In genomic region chr22:24894998-24895397, GRCh38 we compare ENCODE assay signal across 8 cellular contexts. TPM values are rescaled to one million over a fixed set of nuclear protein-coding genes. Genes with fewer than 3 reads are reported as not detected.
DNase-seq lines count a peak whose midpoint lies in the region; ATAC-seq, FAIRE-seq and TF ChIP-seq lines count a peak whose summit lies in the region.

No MANE protein-coding gene starts in this region.

- no peaks in the 10 kb centered on the region for H3K27me3 ChIP-seq in GM23248 (replicated peaks; ENCODE audit: insufficient read depth)
- H3K27me3 ChIP-seq in cardiac muscle cell = no peaks in the 10 kb centered on the region
- no peaks in the 10 kb centered on the region for H3K27me3 ChIP-seq in sigmoid colon

- no peaks in the 10 kb centered on the region for H3K79me2 ChIP-seq in GM23248 (ENCODE audit: insufficient read depth)

- H3K4me2 ChIP-seq in GM23248 (ENCODE audit: unreplicated experiment) = peak overlapping the region; percentile 11

- H3K9ac ChIP-seq in GM23248 = no peak overlapping the region

- ATAC-seq in GM19324 (IDR thresholded peaks at IDR 0.05; ENCODE audit: low FRiP score, unreplicated experiment) = no peak

- TF ChIP-seq POLR2A in sigmoid colon (IDR thresholded peaks at IDR 0.05) = no peak

- H3K4me1 ChIP-seq in GM23248 (ENCODE audit: insufficient read depth) (peaks cover 13% of the 10 kb centered on the region), cardiac muscle cell (ENCODE audit: low read depth) (peaks cover 4% of the 10 kb centered on the region), sigmoid colon (peaks cover 0 to 18% (median 17%) of the 10 kb centered on the region in 4 donors)

- no peak overlapping the region for H2AFZ ChIP-seq in GM23248

- no peaks in the 10 kb centered on the region for H3K9me2 ChIP-seq in GM23248 (ENCODE audit: insufficient read depth)

- DNase-seq in GM23248 (peak; percentile 56), RWPE1 (ENCODE audit: low spot score) (peak; percentile 56), cardiac muscle cell (ENCODE audit: low read depth in 1 of 2, low spot score in 1 of 2) (peak; percentile 21 to 92), sigmoid colon (peak; percentile 88), DMS79 treated with DMSO at 0.1 percent for 48 hours (lab: John Stamatoyannopoulos, UW) (no peak), frontal cortex (ENCODE audit: low spot score in 2 of 2) (no peak)
- no peak for DNase-seq in stimulated activated naive CD4-positive, alpha-beta T cell (lab: John Stamatoyannopoulos, UW)

- peaks cover 11% of the 10 kb centered on the region; the same call in 1 of the 2 replicates for H3F3A ChIP-seq in GM23248 (ENCODE audit: insufficient read depth)

- H3K27ac ChIP-seq in GM23248 (peak overlapping the region; percentile 62), RWPE1 (peak overlapping the region; percentile 95), cardiac muscle cell (no peak overlapping the region), sigmoid colon (peak overlapping the region; percentile 72 to 84 (median 80))

- H4K20me1 ChIP-seq in GM23248 (ENCODE audit: insufficient read depth) = no peaks in the 10 kb centered on the region

- no peak for TF ChIP-seq EP300 in sigmoid colon (IDR thresholded peaks at IDR 0.05)

- 0 out of 2 replicates have a peak overlapping the region, but pooled peaks have one; percentile 5 for H3K4me3 ChIP-seq in GM23248
- H3K4me3 ChIP-seq in cardiac muscle cell = no peak overlapping the region
- H3K4me3 ChIP-seq in sigmoid colon = no peak overlapping the region

- no peaks in the 10 kb centered on the region for H3K9me3 ChIP-seq in GM23248 (ENCODE audit: low read depth)
- H3K9me3 ChIP-seq in cardiac muscle cell (ENCODE audit: low read depth) = no peaks in the 10 kb centered on the region
- H3K9me3 ChIP-seq in sigmoid colon = no peaks in the 10 kb centered on the region

- no peaks in the 10 kb centered on the region for H3K36me3 ChIP-seq in GM23248 (ENCODE audit: low read depth)
- H3K36me3 ChIP-seq in cardiac muscle cell = no peaks in the 10 kb centered on the region
- peaks cover 0 to 5% (median 0%) of the 10 kb centered on the region in 4 donors for H3K36me3 ChIP-seq in sigmoid colon

- intact Hi-C loops in sigmoid colon (cut with DNase I) = loop anchor here (2.0 kb wide), 1 partner anchor 58 kb away; the partner anchor contains the start of gene KIAA1671

- no peak for TF ChIP-seq CTCF in RWPE1 (conservative IDR thresholded peaks at IDR 0.05; ENCODE audit: low read depth)
- TF ChIP-seq CTCF in cardiac muscle cell (IDR thresholded peaks at IDR 0.05; ENCODE audit: low read depth, low read length) = no peak
- no peak for TF ChIP-seq CTCF in sigmoid colon (IDR thresholded peaks at IDR 0.05)

- FAIRE-seq in frontal cortex (lab: Jason Lieb, UNC) = no peak

- in situ Hi-C loops in GM23248 (cut with MboI) = no loop called here

- CTCF ChIA-PET in RWPE1 (lab: Yijun Ruan, JAX) = interaction anchor here (0.7 kb wide), 2 partner anchors 327 to 1090 kb away, joined by 3 to 4 read pairs; no protein-coding TSS in a partner anchor

- 34 to 37% methylated on average over 7 of the region's 7 CpGs for WGBS in GM23248 (ENCODE audit: low coverage in 1 of 2, low lambda C conversion rate in 2 of 2, missing lambda C conversion rate in 2 of 2), 2 experiments
- WGBS in sigmoid colon, 2 donors = 5 to 41% methylated on average over 7 of the region's 7 CpGs

- POLR2A ChIA-PET in RWPE1 (lab: Yijun Ruan, JAX; ENCODE audit: low non-redundant PET) = no interaction called here

RNA-seq across cellular contexts. Expression of gene LHFPL7, which starts 51.5 kb away (rescaled TPM):
- total RNA-seq in GM23248 (2014; rRNA removed; shearing (Covaris generic)) = not detected in 2 replicates
- polyA plus RNA-seq in GM23248 (2016; fragmentation: Nextera tagmentation; extraction: Ambion mirVana) (not detected in 2 replicates), cardiac muscle cell (not detected in 2 replicates), sigmoid colon (not detected)
- total RNA-seq in cardiac muscle cell (not detected in 2 replicates), sigmoid colon (not detected), frontal cortex (not detected)

RNA-seq across cellular contexts. Expression of gene KIAA1671, which starts 57.5 kb away (rescaled TPM):
- 0.51 and 0.76 TPM in 2 replicates for total RNA-seq in GM23248 (2014; rRNA removed; shearing (Covaris generic))
- polyA plus RNA-seq in GM23248 (2016; fragmentation: Nextera tagmentation; extraction: Ambion mirVana) (0.25 and 0.39 TPM in 2 replicates), cardiac muscle cell (10.9 and 12.8 TPM in 2 replicates), sigmoid colon (10 to 100 TPM; 10.2 to 34.2 (median 16.4) TPM)
- total RNA-seq in cardiac muscle cell (18.7 and 37.3 TPM in 2 replicates), sigmoid colon (10 to 100 TPM in 1 of 4 donors, 1 to 10 TPM in 3; 6.3 to 18.8 (median 7.6) TPM), frontal cortex (4.1 TPM)

Comparison
In these comparisons a context has a peak if more than half of its experiments do, and no peak if none do; other contexts are left out.
1. DNase-seq: peak in GM23248 (single experiment), RWPE1 (single experiment), cardiac muscle cell (2 of 2) and sigmoid colon (single experiment); none in DMS79 treated with DMSO at 0.1 percent for 48 hours (single experiment), frontal cortex (0 of 2) and stimulated activated naive CD4-positive, alpha-beta T cell (0 of 6).